ENCODE assay signal across 13 cellular contexts in the genomic region with DNA sequence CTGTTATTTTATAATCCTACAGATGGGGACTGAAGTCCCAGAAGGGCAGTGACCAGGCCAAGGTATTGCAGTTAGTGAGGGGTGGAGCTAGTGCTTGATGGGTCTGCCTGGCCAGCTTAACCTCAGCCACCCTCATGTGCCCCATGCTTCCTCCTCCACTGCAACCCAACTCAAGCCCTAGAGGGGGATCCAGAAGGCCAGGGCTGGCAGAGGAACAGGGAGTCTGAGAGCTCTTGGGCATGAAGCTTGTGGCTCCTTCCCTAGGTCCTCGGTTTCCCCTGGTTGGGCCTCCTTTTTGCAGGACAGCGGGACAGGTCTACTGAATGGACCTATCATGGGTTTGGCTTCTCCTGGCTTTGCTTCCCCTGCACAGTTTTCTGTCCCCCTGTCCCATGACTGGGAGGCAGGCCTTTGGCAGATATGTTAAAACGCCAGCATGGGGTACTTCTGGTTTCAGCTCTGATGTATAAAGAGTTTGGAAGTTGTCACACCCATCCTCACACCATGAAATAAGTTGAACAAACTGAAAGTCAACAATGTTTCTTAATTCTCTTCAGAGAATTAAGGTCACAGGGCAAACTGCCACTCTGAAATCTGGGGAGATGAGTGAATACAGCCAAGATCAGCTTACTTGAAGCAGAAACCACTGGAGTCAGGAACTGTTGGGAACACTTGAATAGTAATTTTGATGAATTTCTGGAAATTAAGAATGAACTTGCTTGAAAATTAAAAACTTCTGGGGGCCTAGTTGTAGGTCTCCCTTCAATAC.
"Had no signal": no experiment of that assay in that cellular context is flagged by ENCODE, and none has a peak within 500 bp of the region (broad histone marks: within the 10 kb centered on the region; RNA-seq: fewer than 3 reads in every experiment).

No MANE protein-coding gene starts in this region.

- H3K27ac ChIP-seq: left ventricle myocardium inferior had no signal

- H3K36me3 Mint-ChIP-seq: activated naive CD4-positive, alpha-beta T cell treated with anti-CD3 and anti-CD28 coated beads, Interleukin-2, amount 50 U/mL, for 72 hours; natural killer cell; stimulated activated naive B cell treated with anti-CD40 and anti-IgM and Interleukin-4, amounts not matched to agents 10 μg/mL and 1 μg/mL and 100 μg/mL, for 72 hours had no signal

- H3K4me3 Mint-ChIP-seq: natural killer cell; stimulated activated naive B cell treated with anti-CD40 and anti-IgM and Interleukin-4, amounts not matched to agents 10 μg/mL and 1 μg/mL and 100 μg/mL, for 72 hours; T-helper 2 cell treated with Interferon-gamma antibody and Interleukin-4, amounts not matched to agents 5 μg/mL and 100 μg/mL, for 36 hours had no signal

- H3K4me3 ChIP-seq: esophagus squamous epithelium, left ventricle myocardium inferior, SJSA1 had no signal

- H3K36me3 ChIP-seq: esophagus squamous epithelium, left ventricle myocardium inferior, SJSA1 had no signal

- H3K9me3 ChIP-seq: esophagus squamous epithelium, left ventricle myocardium inferior had no signal

- DNase-seq: activated CD4-positive, alpha-beta T cell treated with anti-CD3 and anti-CD28 coated beads, Interleukin-2, amount 50 U/mL, for 4 hours; activated T-cell treated with anti-CD3 and anti-CD28 coated beads, Interleukin-2, amount 50 U/mL, for 1 hour; anterior cingulate cortex; esophagus squamous epithelium; left ventricle myocardium inferior; natural killer cell; stimulated activated naive B cell treated with anti-CD40 and anti-IgM and Interleukin-4, amounts not matched to agents 10 μg/mL and 1 μg/mL and 100 μg/mL, for 72 hours; substantia nigra; SW 1271 had no signal

- H3K27ac Mint-ChIP-seq: activated naive CD4-positive, alpha-beta T cell treated with anti-CD3 and anti-CD28 coated beads, Interleukin-2, amount 50 U/mL, for 72 hours; natural killer cell; stimulated activated naive B cell treated with anti-CD40 and anti-IgM and Interleukin-4, amounts not matched to agents 10 μg/mL and 1 μg/mL and 100 μg/mL, for 72 hours; T-helper 2 cell treated with Interferon-gamma antibody and Interleukin-4, amounts not matched to agents 5 μg/mL and 100 μg/mL, for 36 hours had no signal

- H3K27me3 ChIP-seq: esophagus squamous epithelium, SJSA1 had no signal

- ATAC-seq: activated CD4-positive, CD25-positive, alpha-beta regulatory T cell treated with anti-CD3 and anti-CD28 coated beads, Interleukin-2, amount 50 U/mL, for 24 hours; activated naive CD4-positive, alpha-beta T cell treated with anti-CD3 and anti-CD28 coated beads, Interleukin-2, amount 50 U/mL, for 72 hours; natural killer cell; stimulated activated naive B cell treated with anti-CD40 and anti-IgM and Interleukin-4, amounts not matched to agents 10 μg/mL and 1 μg/mL and 100 μg/mL, for 72 hours had no signal

- H3K9me3 Mint-ChIP-seq: activated naive CD4-positive, alpha-beta T cell treated with anti-CD3 and anti-CD28 coated beads, Interleukin-2, amount 50 U/mL, for 72 hours; natural killer cell; stimulated activated naive B cell treated with anti-CD40 and anti-IgM and Interleukin-4, amounts not matched to agents 10 μg/mL and 1 μg/mL and 100 μg/mL, for 72 hours; T-helper 2 cell treated with Interferon-gamma antibody and Interleukin-4, amounts not matched to agents 5 μg/mL and 100 μg/mL, for 36 hours had no signal

- H3K4me1 Mint-ChIP-seq: natural killer cell; stimulated activated naive B cell treated with anti-CD40 and anti-IgM and Interleukin-4, amounts not matched to agents 10 μg/mL and 1 μg/mL and 100 μg/mL, for 72 hours had no signal
